Comparison of ENCODE assay signal across 28 cellular contexts in the genomic region with DNA sequence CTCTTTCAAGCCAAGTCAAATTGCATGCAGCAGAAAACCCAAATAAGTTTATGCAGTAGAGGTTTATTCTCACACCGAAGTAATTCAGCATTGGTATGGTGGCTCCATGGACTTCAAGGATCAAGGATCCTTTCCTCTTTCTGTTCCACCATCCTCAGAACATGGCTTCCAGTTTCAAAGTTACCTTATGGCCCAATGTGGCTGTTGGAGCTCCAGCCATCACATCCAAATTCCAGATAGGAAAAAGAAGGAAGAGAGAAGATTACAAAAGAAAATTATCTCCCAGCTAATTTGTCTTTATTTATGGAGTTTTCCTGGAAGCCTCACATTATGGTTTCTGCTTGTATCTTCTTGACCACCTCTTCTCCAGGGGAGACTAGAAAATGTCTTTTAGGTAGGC.
DNase-seq lines count a peak whose midpoint lies in the region; ATAC-seq, FAIRE-seq and TF ChIP-seq lines count a peak whose summit lies in the region.
"Had no signal": no experiment of that assay in that cellular context is flagged by ENCODE, and none has a peak within 500 bp of the region (broad histone marks: within the 10 kb centered on the region; RNA-seq: fewer than 3 reads in every experiment).

No MANE protein-coding gene starts in this region.

- H3K27me3 Mint-ChIP-seq in endothelial cell (ENCODE audit: unreplicated experiment), result no peaks in the 10 kb centered on the region
- H3K27me3 Mint-ChIP-seq: CD4-positive, CD25-positive, alpha-beta regulatory T cell had no signal

- intact Hi-C loops in ascending aorta (cut with DNase I), result no loop called here
- intact Hi-C loops in sciatic nerve (cut with DNase I), result no loop called here

- peak overlapping the region; percentile 74 to 78 for H3K27ac ChIP-seq in ascending aorta
- peak overlapping the region; percentile 30 to 66 for H3K27ac ChIP-seq in thoracic aorta
- no peak overlapping the region for H3K27ac ChIP-seq in small intestine (ENCODE audit: low read depth in 1 of 2, low read length in 1 of 2)
- no peak overlapping the region for H3K27ac ChIP-seq in WERI-Rb-1
- H3K27ac ChIP-seq: BLaER1 had no signal

- H3K27ac Mint-ChIP-seq in endothelial cell (ENCODE audit: unreplicated experiment), result no peak overlapping the region
- H3K27ac Mint-ChIP-seq: CD4-positive, alpha-beta memory T cell; CD4-positive, CD25-positive, alpha-beta regulatory T cell; CD8-positive, alpha-beta memory T cell had no signal

- ATAC-seq in thoracic aorta (ENCODE audit: insufficient number of reproducible peaks, low FRiP score, low read depth) (no peak), sciatic nerve (no peak)
- ATAC-seq: GM12878 had no signal

- no peaks in the 10 kb centered on the region for H3K36me3 ChIP-seq in ascending aorta
- H3K36me3 ChIP-seq in thoracic aorta, result no peaks in the 10 kb centered on the region
- no peaks in the 10 kb centered on the region for H3K36me3 ChIP-seq in small intestine (ENCODE audit: control insufficient read depth in 2 of 2, insufficient read depth in 2 of 2, low read length in 2 of 2)
- no peaks in the 10 kb centered on the region for H3K36me3 ChIP-seq in WERI-Rb-1
- H3K36me3 ChIP-seq: BE2C, BLaER1 had no signal

- peak overlapping the region; percentile 57 for H3K4me3 Mint-ChIP-seq in endothelial cell (ENCODE audit: unreplicated experiment)
- H3K4me3 Mint-ChIP-seq: CD14-positive monocyte; CD4-positive, alpha-beta memory T cell; CD4-positive, CD25-positive, alpha-beta regulatory T cell; CD8-positive, alpha-beta memory T cell had no signal

- peaks cover 87% of the 10 kb centered on the region for H3K36me3 Mint-ChIP-seq in endothelial cell (ENCODE audit: low read depth, unreplicated experiment)
- H3K36me3 Mint-ChIP-seq: CD14-positive monocyte; CD4-positive, alpha-beta memory T cell; CD4-positive, CD25-positive, alpha-beta regulatory T cell; CD8-positive, alpha-beta memory T cell had no signal

- FAIRE-seq in small intestine (lab: Jason Lieb, UNC), result no peak
- FAIRE-seq: A204.1, GM12878, GM12892, GM19239 had no signal

- no peak overlapping the region for H3K4me3 ChIP-seq in ascending aorta
- no peak overlapping the region for H3K4me3 ChIP-seq in thoracic aorta
- H3K4me3 ChIP-seq in small intestine (ENCODE audit: low read depth in 1 of 2, low read length in 2 of 2), result no peak overlapping the region
- H3K4me3 ChIP-seq in WERI-Rb-1 (ENCODE audit: low read depth, low read length), result no peak overlapping the region
- H3K4me3 ChIP-seq: BLaER1, GM12878 had no signal

- H3K27me3 ChIP-seq in ascending aorta (no peaks in the 10 kb centered on the region), thoracic aorta (replicated peaks; ENCODE audit: insufficient read depth) (no peaks in the 10 kb centered on the region), small intestine (ENCODE audit: control insufficient read depth in 2 of 2, insufficient read depth in 2 of 2, low read length in 2 of 2) (no peaks in the 10 kb centered on the region), WERI-Rb-1 (ENCODE audit: insufficient read depth, low read depth, severe bottlenecking) (no peaks in the 10 kb centered on the region)
- H3K27me3 ChIP-seq: BE2C, BLaER1 had no signal

- no peaks in the 10 kb centered on the region for H3K9me3 Mint-ChIP-seq in endothelial cell (ENCODE audit: unreplicated experiment)

- H3K9me3 ChIP-seq in ascending aorta (no peaks in the 10 kb centered on the region), thoracic aorta (no peaks in the 10 kb centered on the region), small intestine (ENCODE audit: control insufficient read depth, low read depth) (no peaks in the 10 kb centered on the region), WERI-Rb-1 (ENCODE audit: severe bottlenecking) (no peaks in the 10 kb centered on the region)
- H3K9me3 ChIP-seq: BE2C had no signal

- WGBS in small intestine, 3 donors, result 89 to 96% (median 96%) methylated on average over 1 of the region's 1 CpG

- peaks cover 13% of the 10 kb centered on the region for H3K4me1 Mint-ChIP-seq in endothelial cell (ENCODE audit: unreplicated experiment)
- H3K4me1 Mint-ChIP-seq: CD14-positive monocyte; CD4-positive, alpha-beta memory T cell; CD4-positive, CD25-positive, alpha-beta regulatory T cell; CD8-positive, alpha-beta memory T cell had no signal

- DNase-seq in ascending aorta (ENCODE audit: low spot score in 2 of 2) (no peak), endothelial cell (ENCODE audit: low spot score) (no peak), thoracic aorta (ENCODE audit: low spot score) (no peak), sciatic nerve (ENCODE audit: low spot score) (no peak), small intestine (no peak), WERI-Rb-1 (no peak), NCI-H1092 treated with DMSO at 0.1 percent for 48 hours (lab: John Stamatoyannopoulos, UW) (no peak)
- DNase-seq: 8988T; ACHN; BE2C; C1 segment of cervical spinal cord; CD4-positive, alpha-beta memory T cell; CD4-positive, CD25-positive, alpha-beta regulatory T cell; CD8-positive, alpha-beta memory T cell; COR-L47; DMS 273 treated with DMSO at 0.1 percent for 48 hours; DMS153; DMS53; DMS79; DND-41; EL; GDM1 had no signal

- peaks cover 0 to 30% of the 10 kb centered on the region in 2 donors for H3K4me1 ChIP-seq in ascending aorta
- peaks cover under 1 to 67% of the 10 kb centered on the region in 2 donors for H3K4me1 ChIP-seq in thoracic aorta (ENCODE audit: control insufficient read depth in 1 of 2, low read depth in 2 of 2)
- H3K4me1 ChIP-seq in small intestine (ENCODE audit: control insufficient read depth in 2 of 2, insufficient read depth in 1 of 2, low read depth in 1 of 2, low read length in 1 of 2), result no peaks in the 10 kb centered on the region
- H3K4me1 ChIP-seq: BE2C, BLaER1 had no signal

- TF ChIP-seq CTCF in ascending aorta (IDR thresholded peaks at IDR 0.05), result no peak
- no peak for TF ChIP-seq CTCF in endothelial cell (IDR thresholded peaks at IDR 0.05; ENCODE audit: unreplicated experiment)
- no peak for TF ChIP-seq CTCF in thoracic aorta (IDR thresholded peaks at IDR 0.05)
- no peak for TF ChIP-seq CTCF in WERI-Rb-1 (IDR thresholded peaks at IDR 0.05; ENCODE audit: low read depth, low read length)

Comparison
In these comparisons a context has a peak if more than half of its experiments do, and no peak if none do; other contexts are left out.
1. H3K27ac ChIP-seq: peak in ascending aorta (2 of 2) and thoracic aorta (2 of 2); none in small intestine (0 of 2) and WERI-Rb-1 (single experiment).